ENCODE assay signal across 13 cellular contexts in the genomic region with DNA sequence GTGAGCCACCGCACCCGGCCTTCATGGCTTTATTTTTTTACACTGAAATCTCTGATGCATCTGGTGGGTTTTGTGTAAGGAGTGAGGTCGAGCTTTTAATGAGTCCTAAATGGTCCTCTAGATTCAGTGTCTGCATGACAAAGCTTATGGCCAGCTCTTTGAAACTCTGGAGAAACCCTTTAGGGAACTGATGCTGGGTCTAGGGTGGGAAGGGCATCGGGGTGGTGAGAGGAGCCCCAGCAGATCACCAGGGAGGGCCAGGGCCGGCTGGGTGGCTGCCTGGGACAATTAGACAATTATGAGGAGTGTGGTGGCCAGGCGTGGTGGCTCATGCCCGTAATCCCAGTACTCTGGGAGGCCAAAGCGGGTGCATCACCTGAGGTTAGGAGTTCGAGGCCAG.
DNase-seq lines count a peak whose midpoint lies in the region; ATAC-seq, FAIRE-seq and TF ChIP-seq lines count a peak whose summit lies in the region.
"Had no signal": no experiment of that assay in that cellular context is flagged by ENCODE, and none has a peak within 500 bp of the region (broad histone marks: within the 10 kb centered on the region; RNA-seq: fewer than 3 reads in every experiment).

No MANE protein-coding gene starts in this region.

- H3K9me2 ChIP-seq in OCI-LY1 (ENCODE audit: low read depth, low read length) = no peaks in the 10 kb centered on the region

- peak overlapping the region; percentile 90 for H3K27ac ChIP-seq in AG04450 (ENCODE audit: low read depth, low read length)
- peak overlapping the region; percentile 75 for H3K27ac ChIP-seq in OCI-LY1 (ENCODE audit: low read depth, low read length, poor library complexity, severe bottlenecking)
- H3K27ac ChIP-seq in coronary artery = peak overlapping the region; percentile 62 to 78
- peak overlapping the region; percentile 17 for H3K27ac ChIP-seq in parathyroid adenoma

- TF ChIP-seq CTCF in AG04450 (IDR thresholded peaks at IDR 0.05; ENCODE audit: low read depth, low read length) = no peak
- TF ChIP-seq CTCF in OCI-LY1 (IDR thresholded peaks at IDR 0.05; ENCODE audit: low read length) = no peak
- TF ChIP-seq CTCF in coronary artery (IDR thresholded peaks at IDR 0.05) = no peak
- TF ChIP-seq CTCF in parathyroid adenoma (IDR thresholded peaks at IDR 0.05) = no peak

- no peaks in the 10 kb centered on the region for H3K79me2 ChIP-seq in OCI-LY1 (ENCODE audit: insufficient read depth, low read length)
- H3K79me2 ChIP-seq in parathyroid adenoma = no peaks in the 10 kb centered on the region

- H2AFZ ChIP-seq in OCI-LY1 (ENCODE audit: low read length) = no peak overlapping the region
- H2AFZ ChIP-seq in parathyroid adenoma = no peak overlapping the region

- H3K9ac ChIP-seq in OCI-LY1 (ENCODE audit: low read length) (no peak overlapping the region), parathyroid adenoma (no peak overlapping the region)

- no peak for FAIRE-seq in frontal cortex (lab: Jason Lieb, UNC)

- H4K20me1 ChIP-seq in OCI-LY1 (ENCODE audit: insufficient read depth, low read length) = no peaks in the 10 kb centered on the region

- no peak for ATAC-seq in GM21423 (IDR thresholded peaks at IDR 0.05; ENCODE audit: unreplicated experiment)
- ATAC-seq in HG03378 (IDR thresholded peaks at IDR 0.05; ENCODE audit: unreplicated experiment) = no peak

- H3K36me3 ChIP-seq in OCI-LY1 (ENCODE audit: insufficient read depth, low read length) (no peaks in the 10 kb centered on the region; the same call in 1 of the 2 replicates), parathyroid adenoma (ENCODE audit: control insufficient read depth, insufficient read depth, low read length) (no peaks in the 10 kb centered on the region)

- H3K27me3 ChIP-seq in AG04450 (ENCODE audit: control insufficient read depth, insufficient read depth, low read length) (no peaks in the 10 kb centered on the region), OCI-LY1 (ENCODE audit: insufficient read depth, low read length) (no peaks in the 10 kb centered on the region; the same call in 1 of the 2 replicates), parathyroid adenoma (ENCODE audit: control insufficient read depth, insufficient read depth, low read length) (no peaks in the 10 kb centered on the region)

- H3K9me3 ChIP-seq in AG04450 (ENCODE audit: control insufficient read depth, insufficient read depth, low read length) (peaks cover 20% of the 10 kb centered on the region), OCI-LY1 (ENCODE audit: low read length) (no peaks in the 10 kb centered on the region), parathyroid adenoma (ENCODE audit: control insufficient read depth, low read length) (no peaks in the 10 kb centered on the region)

- POLR2A ChIA-PET in AG04450 (lab: Yijun Ruan, JAX) = interaction anchor here (1.3 kb wide), 1 partner anchor 146 kb away, joined by 9 read pairs; no protein-coding TSS in a partner anchor

- no peak for DNase-seq in AG04450 (ENCODE audit: low read depth, low spot score)
- DNase-seq in coronary artery (ENCODE audit: low spot score) = no peak
- DNase-seq in NCI-H2107 treated with DMSO at 0.1 percent for 48 hours (lab: John Stamatoyannopoulos, UW; ENCODE audit: unreplicated experiment) = no peak
- no peak for DNase-seq in frontal cortex (ENCODE audit: low spot score in 2 of 2)
- DNase-seq: activated CD4-positive, alpha-beta T cell treated with anti-CD3 and anti-CD28 coated beads, Interleukin-2, amount 50 U/mL, for 4 hours; CD8-positive, alpha-beta memory T cell; NCI-H1694 treated with DMSO at 0.1 percent for 48 hours; stimulated activated CD4-positive, alpha-beta T cell treated with anti-CD3 and anti-CD28 coated beads, Interleukin-12 subunit alpha, Interleukin-12 subunit beta, amount 100 ng/mL, for 4 hours; stimulated activated naive CD4-positive, alpha-beta T cell treated with Interleukin-2 at 50 U/mL for 16 hours had no signal

- H3K4me1 ChIP-seq in OCI-LY1 (ENCODE audit: insufficient read depth, low read length, severe bottlenecking) = peaks cover 27% of the 10 kb centered on the region
- H3K4me1 ChIP-seq in parathyroid adenoma = no peaks in the 10 kb centered on the region

- H3F3A ChIP-seq in OCI-LY1 (ENCODE audit: insufficient read depth, low read length) = no peaks in the 10 kb centered on the region

- H3K4me3 ChIP-seq in AG04450 (ENCODE audit: low read depth, low read length) = no peak overlapping the region
- H3K4me3 ChIP-seq in OCI-LY1 (ENCODE audit: low read depth, low read length, poor library complexity, severe bottlenecking) = no peak overlapping the region
- H3K4me3 ChIP-seq in coronary artery = peak overlapping the region; percentile 68
- H3K4me3 ChIP-seq in parathyroid adenoma (ENCODE audit: low read depth, low read length) = no peak overlapping the region

- H3K4me2 ChIP-seq in OCI-LY1 (ENCODE audit: low read length) (no peak overlapping the region), parathyroid adenoma (ENCODE audit: low read length) (no peak overlapping the region)

- CTCF ChIA-PET in AG04450 (lab: Charles Lee) = interaction anchor here (0.7 to 4.1 kb wide), 5 partner anchors 13 to 224 kb away, joined by 3 to 30 read pairs (median 3); no protein-coding TSS in a partner anchor

Comparison
In these comparisons a context has a peak if more than half of its experiments do, and no peak if none do; other contexts are left out.
1. H3K27ac ChIP-seq: peak in every context shown above with its lines; median percentile 90 in AG04450; 75 in OCI-LY1; 70 in coronary artery; 17 in parathyroid adenoma.